ENCODE assay signal across 22 cellular contexts in the genomic region with DNA sequence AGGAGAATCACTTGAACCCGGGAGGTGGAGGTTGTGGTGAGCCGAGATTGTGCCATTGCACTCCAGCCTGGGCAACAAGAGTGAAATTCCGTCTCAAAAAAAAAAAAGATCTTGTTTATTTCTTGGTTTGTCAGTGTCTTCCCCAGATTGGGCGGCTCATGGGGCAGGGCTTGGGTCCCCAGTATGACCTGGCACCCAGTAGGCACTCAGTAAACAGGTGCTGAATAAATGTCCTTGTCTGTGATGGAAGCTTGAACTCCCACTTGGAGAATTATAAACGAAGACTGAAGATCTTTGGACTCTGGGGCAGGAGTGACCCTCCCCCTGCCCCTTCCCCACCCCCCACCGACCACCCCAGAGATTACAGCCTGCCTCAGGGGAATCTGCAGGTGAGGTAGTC. TPM values are rescaled to one million over a fixed set of nuclear protein-coding genes. Genes with fewer than 3 reads are reported as not detected.
DNase-seq lines count a peak whose midpoint lies in the region; TF ChIP-seq lines count a peak whose summit lies in the region.
"Had no signal": no experiment of that assay in that cellular context is flagged by ENCODE, and none has a peak within 500 bp of the region (broad histone marks: within the 10 kb centered on the region; RNA-seq: fewer than 3 reads in every experiment).

No MANE protein-coding gene starts in this region.

- peaks cover 18% of the 10 kb centered on the region for H3K27me3 Mint-ChIP-seq in Calu3 (ENCODE audit: unreplicated experiment)

- no peak overlapping the region for H3K27ac Mint-ChIP-seq in Calu3 (ENCODE audit: unreplicated experiment)
- H3K27ac Mint-ChIP-seq: activated naive CD4-positive, alpha-beta T cell treated with anti-CD3 and anti-CD28 coated beads for 36 hours; CD4-positive, CD25-positive, alpha-beta regulatory T cell; dendritic cell treated with granulocyte-macrophage colony-stimulating factor and Interleukin-4, amounts not matched to agents 40 ng/mL and 50 ng/mL, for 4 days; progenitor cell of endocrine pancreas had no signal

- H3K4me1 Mint-ChIP-seq in Calu3 (ENCODE audit: low read depth, unreplicated experiment): no peaks in the 10 kb centered on the region
- H3K4me1 Mint-ChIP-seq: CD4-positive, CD25-positive, alpha-beta regulatory T cell had no signal

- H3K9me3 Mint-ChIP-seq in Calu3 (ENCODE audit: low read depth, unreplicated experiment): no peaks in the 10 kb centered on the region
- H3K9me3 Mint-ChIP-seq: activated naive CD4-positive, alpha-beta T cell treated with anti-CD3 and anti-CD28 coated beads for 36 hours; activated T-cell treated with anti-CD3 and anti-CD28 coated beads, Interleukin-2, amount 50 U/mL, for 4 hours; CD4-positive, CD25-positive, alpha-beta regulatory T cell; dendritic cell treated with granulocyte-macrophage colony-stimulating factor and Interleukin-4, amounts not matched to agents 40 ng/mL and 50 ng/mL, for 4 days; H9 had no signal

- no TSS peak for BruUV-seq in Calu3 (replicated peaks; lab: Mats Ljungman, UMichigan)

- H3K9me3 ChIP-seq in Peyer's patch (no peaks in the 10 kb centered on the region), right atrium auricular region (no peaks in the 10 kb centered on the region)
- H3K9me3 ChIP-seq: heart right ventricle, spleen, tibial artery had no signal

- no peak for TF ChIP-seq POLR2A in Peyer's patch (IDR thresholded peaks at IDR 0.05)

- H3K4me1 ChIP-seq in Peyer's patch (peaks cover 0 to 13% (median 0%) of the 10 kb centered on the region in 4 donors), right atrium auricular region (peaks cover 0 to 11% of the 10 kb centered on the region in 2 donors), rectal smooth muscle tissue (ENCODE audit: control insufficient read depth, insufficient read depth, low read length) (peaks cover 12% of the 10 kb centered on the region)

- H3K36me3 ChIP-seq in Peyer's patch (no peaks in the 10 kb centered on the region), right atrium auricular region (no peaks in the 10 kb centered on the region), rectal smooth muscle tissue (ENCODE audit: control insufficient read depth, insufficient read depth, low read length) (no peaks in the 10 kb centered on the region)
- H3K36me3 ChIP-seq: heart right ventricle, spleen, tibial artery had no signal

- intact Hi-C loops in Calu3 (cut with micrococcal nuclease; ENCODE audit: unreplicated experiment): no loop called here

- CTCF ChIA-PET in Calu3 (lab: Charles Lee): no interaction called here

- H3K4me3 Mint-ChIP-seq in Calu3 (ENCODE audit: low read depth, unreplicated experiment): no peak overlapping the region
- H3K4me3 Mint-ChIP-seq: activated naive CD4-positive, alpha-beta T cell treated with anti-CD3 and anti-CD28 coated beads for 36 hours; activated T-cell treated with anti-CD3 and anti-CD28 coated beads, Interleukin-2, amount 50 U/mL, for 4 hours; CD4-positive, CD25-positive, alpha-beta regulatory T cell; dendritic cell treated with granulocyte-macrophage colony-stimulating factor and Interleukin-4, amounts not matched to agents 40 ng/mL and 50 ng/mL, for 4 days; H9 had no signal

- H3K36me3 Mint-ChIP-seq in Calu3 (ENCODE audit: insufficient read depth, unreplicated experiment): no peaks in the 10 kb centered on the region
- H3K36me3 Mint-ChIP-seq: CD4-positive, CD25-positive, alpha-beta regulatory T cell had no signal

- H3K4me3 ChIP-seq in Peyer's patch (no peak overlapping the region), right atrium auricular region (no peak overlapping the region), rectal smooth muscle tissue (ENCODE audit: low read length) (no peak overlapping the region)
- H3K4me3 ChIP-seq: heart right ventricle, spleen, tibial artery had no signal

- H3K9ac ChIP-seq in rectal smooth muscle tissue (ENCODE audit: low read length): no peak overlapping the region

- TF ChIP-seq CTCF in Peyer's patch (IDR thresholded peaks at IDR 0.05): no peak
- TF ChIP-seq CTCF in right atrium auricular region (IDR thresholded peaks at IDR 0.05): no peak
- TF ChIP-seq CTCF in Calu3 (IDR thresholded peaks at IDR 0.05; ENCODE audit: unreplicated experiment): no peak

- H3K27me3 ChIP-seq in Peyer's patch: no peaks in the 10 kb centered on the region
- no peaks in the 10 kb centered on the region for H3K27me3 ChIP-seq in right atrium auricular region
- no peaks in the 10 kb centered on the region for H3K27me3 ChIP-seq in rectal smooth muscle tissue (ENCODE audit: control insufficient read depth, insufficient read depth, low read length)

- H3K27ac ChIP-seq in Peyer's patch (peak overlapping the region in 3 of 4 donors; percentile 19 to 58 (median 42)), right atrium auricular region (peak overlapping the region; percentile 50 to 84), rectal smooth muscle tissue (ENCODE audit: low read depth, low read length) (peak overlapping the region; percentile 72)
- H3K27ac ChIP-seq: spleen, tibial artery had no signal

- no peak for DNase-seq in Peyer's patch
- no peak for DNase-seq in right atrium auricular region (ENCODE audit: low spot score)
- DNase-seq in Calu3: no peak
- no peak for DNase-seq in activated CD4-positive, alpha-beta T cell treated with anti-CD3 and anti-CD28 coated beads for 1 hour
- DNase-seq: activated CD4-positive, CD25-positive, alpha-beta regulatory T cell treated with anti-CD3 and anti-CD28 coated beads, Interleukin-2, amount 50 U/mL, for 72 hours; activated naive CD4-positive, alpha-beta T cell treated with anti-CD3 and anti-CD28 coated beads for 36 hours; activated T-cell treated with anti-CD3 and anti-CD28 coated beads, Interleukin-2, amount 50 U/mL, for 4 hours; CD4-positive, CD25-positive, alpha-beta regulatory T cell; H9; NCI-H1092 treated with DMSO at 0.1 percent for 48 hours; NCI-H1930; NCI-H226; NCI-H748 treated with DMSO at 0.1 percent for 48 hours; spleen; stimulated activated CD4-positive, alpha-beta T cell treated with anti-CD3 and anti-CD28 coated beads, Interleukin-4, amount 100 ng/mL, for 4 hours; stimulated activated naive CD8-positive, alpha-beta T cell treated with anti-CD3 and anti-CD28 coated beads, Interleukin-15, Interleukin-2, amounts not matched to agents 100 U/mL and 50 U/mL, for 24 hours; tibial artery had no signal

RNA-seq across cellular contexts. Expression of gene FUT5, which starts 9.9 kb away (rescaled TPM):
- total RNA-seq in Peyer's patch (not detected), right atrium auricular region (not detected), Calu3 (2022) (not detected in 2 replicates)
- total RNA-seq: activated CD8-positive, alpha-beta memory T cell treated with anti-CD3 and anti-CD28 coated beads for 36 hours; activated T-cell treated with anti-CD3 and anti-CD28 coated beads, Interleukin-2, amount 50 U/mL, for 4 hours; H9; progenitor cell of endocrine pancreas; spleen had no signal

RNA-seq across cellular contexts. Expression of gene NDUFA11, which starts 23.4 kb away (rescaled TPM):
- total RNA-seq in Peyer's patch (100 to 1,000 TPM; 101 to 194 (median 169) TPM), right atrium auricular region (100 to 1,000 TPM; 368 to 648 TPM), Calu3 (2022) (133 and 143 TPM in 2 replicates)

RNA-seq across cellular contexts. Expression of gene VMAC, which starts 24.5 kb away (rescaled TPM):
- total RNA-seq in Peyer's patch (10 to 100 TPM in 3 of 4 donors, 1 to 10 TPM in 1; 9.6 to 24.8 (median 18.4) TPM), right atrium auricular region (1 to 10 TPM; 2.6 to 4.1 TPM), Calu3 (2022) (4.3 and 5.5 TPM in 2 replicates)

RNA-seq across cellular contexts. Expression of gene FUT3, which starts 28.9 kb away (rescaled TPM):
- total RNA-seq in Peyer's patch: 100 to 1,000 TPM in 3 of 4 donors, 10 to 100 TPM in 1; 37.1 to 207 (median 155) TPM
- total RNA-seq in right atrium auricular region: not detected
- total RNA-seq in Calu3 (2022): 15.6 and 18.6 TPM in 2 replicates
- total RNA-seq: activated CD8-positive, alpha-beta memory T cell treated with anti-CD3 and anti-CD28 coated beads for 36 hours; activated naive CD4-positive, alpha-beta T cell treated with anti-CD3 and anti-CD28 coated beads for 36 hours; CD4-positive, CD25-positive, alpha-beta regulatory T cell; H9; heart right ventricle; progenitor cell of endocrine pancreas; spleen had no signal

RNA-seq across cellular contexts. Expression of gene CAPS, which starts 33.9 kb away (rescaled TPM):
- total RNA-seq in Peyer's patch: 10 to 100 TPM in 3 of 4 donors, 1 to 10 TPM in 1; 9.5 to 44.6 (median 24.4) TPM
- 1 to 10 TPM; 4.5 to 7.3 TPM for total RNA-seq in right atrium auricular region
- total RNA-seq in Calu3 (2022): 39.9 and 45.7 TPM in 2 replicates
